ENCODE assay signal across 9 cellular contexts in the genomic region with DNA sequence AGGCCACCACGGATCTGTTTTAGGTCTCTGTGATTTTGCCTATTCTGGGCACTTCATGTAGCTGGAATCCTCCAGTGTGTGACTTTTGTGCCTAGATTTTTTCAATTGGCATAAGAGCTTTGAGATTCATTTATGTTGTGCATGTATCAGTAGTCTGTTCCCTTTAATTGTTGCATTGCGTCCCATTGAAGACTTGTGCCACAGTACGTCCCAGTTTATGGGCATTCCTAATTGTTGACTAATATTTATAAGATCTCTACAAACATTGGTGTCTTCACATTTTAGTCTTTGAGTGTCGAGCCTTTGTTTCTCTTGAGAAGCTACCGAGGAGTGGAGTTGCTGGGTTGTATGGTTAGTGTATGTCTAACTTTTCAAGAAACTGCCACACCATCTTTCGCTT. TPM values are rescaled to one million over a fixed set of nuclear protein-coding genes. Genes with fewer than 3 reads are reported as not detected.
DNase-seq lines count a peak whose midpoint lies in the region; ATAC-seq and TF ChIP-seq lines count a peak whose summit lies in the region.
"Had no signal": no experiment of that assay in that cellular context is flagged by ENCODE, and none has a peak within 500 bp of the region (broad histone marks: within the 10 kb centered on the region; RNA-seq: fewer than 3 reads in every experiment).

No MANE protein-coding gene starts in this region.

- H3K27ac ChIP-seq in PC-3 (ENCODE audit: low read length) (peak overlapping the region; percentile 25), spleen (no peak overlapping the region)

- H3K4me3 ChIP-seq in PC-3 (ENCODE audit: low read length): peak overlapping the region; percentile 69
- H3K4me3 ChIP-seq in fibroblast of mammary gland (ENCODE audit: control insufficient read depth, low read depth, low read length): peak overlapping the region; percentile 32
- H3K4me3 ChIP-seq in spleen: peak overlapping the region in 5 of 8 donors; percentile 68 to 98 (median 88)

- H3K4me1 ChIP-seq in PC-3 (ENCODE audit: insufficient read depth, low read length) (peaks cover 20% of the 10 kb centered on the region), spleen (peaks cover 0 to 41% (median 23%) of the 10 kb centered on the region in 6 donors)

- H3K79me2 ChIP-seq in PC-3 (ENCODE audit: low read length): peaks cover 16% of the 10 kb centered on the region

- POLR2A ChIA-PET in PC-3 (lab: Charles Lee; ENCODE audit: unreplicated experiment): interaction anchor here (0.5 to 1.1 kb wide), 3 partner anchors 16 to 34 kb away, joined by 3 to 6 read pairs (median 4); a partner anchor contains a TSS

- intact Hi-C loops in PC-3 (cut with micrococcal nuclease) (loop anchor here (1.0 to 5.0 kb wide), 3 partner anchors 34 to 111 kb away; a partner anchor contains a TSS), spleen (cut with DNase I; ENCODE audit: low total_unique reads) (loop anchor here (5.0 kb wide), 1 partner anchor 39 kb away; no protein-coding TSS in a partner anchor)

- H4K20me1 ChIP-seq in PC-3 (ENCODE audit: low read length): no peaks in the 10 kb centered on the region

- TSS peak; percentile 51 for BruUV-seq in PC-3 (replicated peaks; lab: Mats Ljungman, UMichigan)

- CTCF ChIA-PET in PC-3 (lab: Charles Lee): interaction anchor here (0.6 to 0.8 kb wide), 2 partner anchors 170 to 727 kb away, joined by 3 to 4 read pairs; no protein-coding TSS in a partner anchor

- 0 out of 2 replicates have a peak overlapping the region, but pooled peaks have one; percentile 9 for H3K9ac ChIP-seq in PC-3 (ENCODE audit: low read length)

- H3K9me3 ChIP-seq in PC-3 (ENCODE audit: low read length) (no peaks in the 10 kb centered on the region), spleen (no peaks in the 10 kb centered on the region)
- H3K9me3 ChIP-seq: Peyer's patch had no signal

- TF ChIP-seq CTCF in PC-3 (conservative IDR thresholded peaks at IDR 0.05; ENCODE audit: low read depth, low read length): no peak
- no peak for TF ChIP-seq CTCF in fibroblast of mammary gland (conservative IDR thresholded peaks at IDR 0.05; ENCODE audit: control insufficient read depth, insufficient read depth, low read depth, low read length)
- no peak for TF ChIP-seq CTCF in spleen (IDR thresholded peaks at IDR 0.05 in 8 of 11, conservative IDR thresholded peaks at IDR 0.05 in 3 of 11)

- H2AFZ ChIP-seq in PC-3 (ENCODE audit: low read length): peak overlapping the region; percentile 73

- H3K36me3 ChIP-seq in PC-3 (ENCODE audit: low read depth, low read length) (no peaks in the 10 kb centered on the region), spleen (no peaks in the 10 kb centered on the region)
- H3K36me3 ChIP-seq: Peyer's patch had no signal

- H3K4me2 ChIP-seq in PC-3 (ENCODE audit: low read length): peak overlapping the region; percentile 91

- no peaks in the 10 kb centered on the region for H3K27me3 ChIP-seq in PC-3 (ENCODE audit: low read length)
- H3K27me3 ChIP-seq in spleen (replicated peaks in 1 of 7): no peaks in the 10 kb centered on the region
- H3K27me3 ChIP-seq: Peyer's patch had no signal

- peak; percentile 22 for DNase-seq in DMS53 (lab: John Stamatoyannopoulos, UW)
- DNase-seq in DMS53 treated with DMSO at 0.1 percent for 48 hours (lab: John Stamatoyannopoulos, UW; ENCODE audit: unreplicated experiment): no peak
- DNase-seq in PC-3: peak; percentile 89
- DNase-seq in fibroblast of mammary gland (ENCODE audit: low read depth): no peak
- no peak for DNase-seq in spleen
- no peak for DNase-seq in activated effector memory CD4-positive, alpha-beta T cell treated with Interleukin-2 at 50 U/mL for 16 hours
- no peak for DNase-seq in NCI-H82 (lab: John Stamatoyannopoulos, UW)
- no peak for DNase-seq in GM03348 (ENCODE audit: low spot score)

- H3F3A ChIP-seq in PC-3 (ENCODE audit: low read length, unreplicated experiment): peaks cover 4% of the 10 kb centered on the region

- ATAC-seq in PC-3: peak; percentile 46

- TF ChIP-seq POLR2A in spleen (IDR thresholded peaks at IDR 0.05): no peak

- H3K9me2 ChIP-seq in PC-3 (replicated peaks; ENCODE audit: low read length): no peaks in the 10 kb centered on the region

- 73 to 84% (median 79%) methylated on average over 6 of the region's 6 CpGs for whole genome bisulfite sequencing in spleen, 5 donors

RNA-seq across cellular contexts. Expression of a gene that starts 0.7 kb away (rescaled TPM):
- total RNA-seq in PC-3 (2014; rRNA removed) (27.8 and 37.9 TPM in 2 replicates), spleen (10 to 100 TPM; 18.0 to 48.4 (median 30.3) TPM)
- polyA plus RNA-seq in spleen: 10 to 100 TPM in 2 of 3 donors, 1 to 10 TPM in 1; 9.4 to 16.3 (median 10.8) TPM

RNA-seq across cellular contexts. Expression of a gene that starts 33.9 kb away (rescaled TPM):
- 137 and 139 TPM in 2 replicates for total RNA-seq in PC-3 (2014; rRNA removed)
- total RNA-seq in spleen: 10 to 100 TPM in 1 of 7 donors, 1 to 10 TPM in 6; 3.0 to 10.0 (median 7.5) TPM
- 1 to 10 TPM; 1.6 to 7.2 (median 5.1) TPM for polyA plus RNA-seq in spleen

RNA-seq across cellular contexts. Expression of a gene that starts 34.4 kb away (rescaled TPM):
- total RNA-seq in PC-3 (2014; rRNA removed) (48.9 and 60.2 TPM in 2 replicates), spleen (10 to 100 TPM; 24.4 to 45.0 (median 32.9) TPM)
- 10 to 100 TPM in 2 of 3 donors, 1 to 10 TPM in 1; 9.8 to 13.8 (median 10.9) TPM for polyA plus RNA-seq in spleen

RNA-seq across cellular contexts. Expression of a gene that starts 54.0 kb away (rescaled TPM):
- total RNA-seq in PC-3 (2014; rRNA removed): 0.04 and 0.17 TPM in 2 replicates
- total RNA-seq in spleen: 10 to 100 TPM; 10.3 to 15.5 (median 12.5) TPM
- polyA plus RNA-seq in spleen: 1 to 10 TPM; 1.2 to 1.9 (median 1.6) TPM

Comparison
In these comparisons a context has a peak if more than half of its experiments do, and no peak if none do; other contexts are left out.
1. DNase-seq: peak in DMS53 (single experiment) and PC-3 (single experiment); none in DMS53 treated with DMSO at 0.1 percent for 48 hours (single experiment), fibroblast of mammary gland (single experiment), spleen (single experiment), activated effector memory CD4-positive, alpha-beta T cell treated with Interleukin-2 at 50 U/mL for 16 hours (single experiment), NCI-H82 (single experiment) and GM03348 (single experiment).
2. H3K4me3 ChIP-seq: peak in every context shown above with its lines; median percentile 88 in spleen; 69 in PC-3; 32 in fibroblast of mammary gland.
3. RNA of a gene that starts 33.9 kb away (total RNA-seq): 137 to 139 TPM in PC-3; 3.0 to 10.0 TPM in spleen; every median in the first group is over 10 times any median in the second.